Comparison of ENCODE assay signal across 33 cellular contexts in the genomic region with DNA sequence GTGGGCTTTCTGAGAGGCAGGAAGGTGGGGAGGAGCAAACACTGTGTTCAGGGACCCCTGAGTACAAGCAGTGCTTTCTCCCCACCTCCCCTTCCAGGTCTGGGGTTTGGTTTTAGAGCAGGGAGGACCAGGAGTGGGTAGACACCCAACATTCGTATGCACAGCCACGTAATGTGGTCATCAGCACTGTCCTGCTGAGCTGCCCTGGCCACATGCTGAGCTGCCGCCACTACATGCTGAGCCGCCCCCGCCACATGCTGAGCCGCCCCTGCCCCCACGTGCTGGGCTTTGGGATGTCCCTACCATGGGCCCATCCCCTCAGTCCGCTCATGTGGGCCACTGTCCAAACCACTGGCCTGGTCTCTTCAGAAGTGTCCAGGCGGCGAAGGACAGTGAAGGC.
"Had no signal": no experiment of that assay in that cellular context is flagged by ENCODE, and none has a peak within 500 bp of the region (broad histone marks: within the 10 kb centered on the region; RNA-seq: fewer than 3 reads in every experiment).

No MANE protein-coding gene starts in this region.

- H3K4me1 ChIP-seq: ascending aorta, body of pancreas had no signal

- H3K27me3 Mint-ChIP-seq: activated B cell treated with CpG ODN at 0.5 μM for 24 hours; activated CD4-positive, alpha-beta memory T cell treated with anti-CD3 and anti-CD28 coated beads, Interleukin-2, amount 10 ng/mL, durations not matched to agents 7 days and 5 days; activated naive CD8-positive, alpha-beta T cell treated with anti-CD3 and anti-CD28 coated beads, Interleukin-2, amount 50 U/mL, for 24 hours had no signal

- DNase-seq: activated B cell treated with CpG ODN at 0.5 μM for 24 hours; activated CD4-positive, alpha-beta memory T cell treated with anti-CD3 and anti-CD28 coated beads, Interleukin-2, amount 10 ng/mL, durations not matched to agents 7 days and 5 days; activated CD4-positive, alpha-beta T cell treated with anti-CD3 and anti-CD28 coated beads for 1 hour; activated CD4-positive, alpha-beta T cell treated with anti-CD3 and anti-CD28 coated beads, Interleukin-2, amount 50 U/mL, for 1 hour; activated CD8-positive, alpha-beta memory T cell treated with anti-CD3 and anti-CD28 coated beads, Interleukin-2, amount 50 U/mL, for 4 hours; activated effector memory CD4-positive, alpha-beta T cell treated with anti-CD3 and anti-CD28 coated beads, Interleukin-2, amount 50 U/mL, for 16 hours; activated naive CD4-positive, alpha-beta T cell treated with Interleukin-2 at 50 U/mL for 16 hours; activated naive CD8-positive, alpha-beta T cell treated with anti-CD3 and anti-CD28 coated beads, Interleukin-2, amount 50 U/mL, for 24 hours; activated T-cell treated with anti-CD3 and anti-CD28 coated beads, Interleukin-2, amount 50 U/mL, for 1 hour; amniotic stem cell; body of pancreas; central memory CD4-positive, alpha-beta T cell; NCI-H1092 treated with DMSO at 0.1 percent for 48 hours; NCI-H1417 treated with DMSO at 0.1 percent for 48 hours; NCI-H1694; NCI-H2029; NCI-H2107; NCI-H2171 treated with DMSO at 0.1 percent for 48 hours; NCI-H226; NCI-H510A; NCI-H526 treated with DMSO at 0.1 percent for 48 hours; NK-92 treated with Interleukin-12 subunit alpha and Interleukin-12 subunit beta, amount 100 ng/mL, for 24 hours; OCI-M1; Right ventricle myocardium superior; RPMI8226; SJCRH30; SK-N-SH; T-helper 1 cell had no signal

- H3K27ac ChIP-seq: ascending aorta, body of pancreas, KMS-11, SJCRH30 had no signal

- ATAC-seq: activated naive CD4-positive, alpha-beta T cell treated with anti-CD3 and anti-CD28 coated beads, Interleukin-2, amount 50 U/mL, for 72 hours; activated naive CD8-positive, alpha-beta T cell treated with anti-CD3 and anti-CD28 coated beads, Interleukin-2, amount 50 U/mL, for 24 hours; body of pancreas; Panc1 had no signal

- H3K4me3 ChIP-seq: ascending aorta, body of pancreas, SJCRH30 had no signal

- H3K9me3 ChIP-seq: ascending aorta, body of pancreas, SJCRH30, SK-N-SH had no signal

- H3K36me3 Mint-ChIP-seq: activated naive CD4-positive, alpha-beta T cell treated with anti-CD3 and anti-CD28 coated beads, Interleukin-2, amount 50 U/mL, for 72 hours had no signal

- H3K9me2 ChIP-seq: SK-N-SH had no signal

- H3K9me3 Mint-ChIP-seq: activated B cell treated with CpG ODN at 0.5 μM for 24 hours; activated CD4-positive, alpha-beta memory T cell treated with anti-CD3 and anti-CD28 coated beads, Interleukin-2, amount 10 ng/mL, durations not matched to agents 7 days and 5 days; activated naive CD4-positive, alpha-beta T cell treated with anti-CD3 and anti-CD28 coated beads, Interleukin-2, amount 50 U/mL, for 72 hours; activated naive CD8-positive, alpha-beta T cell treated with anti-CD3 and anti-CD28 coated beads, Interleukin-2, amount 50 U/mL, for 24 hours; activated T-helper 1 cell treated with anti-CD3 and anti-CD28 coated beads, Interleukin-12 subunit alpha, Interleukin-12 subunit beta, Interleukin-2, Interleukin-4 antibody, amounts not matched to agents 30 ng/mL and 10 ng/mL and 1 ng/mL, durations not matched to agents 14 hours and 24 hours and 36 hours had no signal

- H3K4me3 Mint-ChIP-seq: activated B cell treated with CpG ODN at 0.5 μM for 24 hours; activated CD4-positive, alpha-beta memory T cell treated with anti-CD3 and anti-CD28 coated beads, Interleukin-2, amount 10 ng/mL, durations not matched to agents 7 days and 5 days; activated naive CD8-positive, alpha-beta T cell treated with anti-CD3 and anti-CD28 coated beads, Interleukin-2, amount 50 U/mL, for 24 hours; activated T-helper 1 cell treated with anti-CD3 and anti-CD28 coated beads, Interleukin-12 subunit alpha, Interleukin-12 subunit beta, Interleukin-2, Interleukin-4 antibody, amounts not matched to agents 30 ng/mL and 10 ng/mL and 1 ng/mL, durations not matched to agents 14 hours and 24 hours and 36 hours had no signal

- H3K9ac ChIP-seq: KMS-11, SK-N-SH had no signal

- H3K36me3 ChIP-seq: ascending aorta, SJCRH30 had no signal

- H3K4me2 ChIP-seq: KMS-11, SK-N-SH had no signal

- H3K27me3 ChIP-seq: ascending aorta, body of pancreas, SJCRH30 had no signal

- H3K27ac Mint-ChIP-seq: activated B cell treated with CpG ODN at 0.5 μM for 24 hours; activated CD4-positive, alpha-beta memory T cell treated with anti-CD3 and anti-CD28 coated beads, Interleukin-2, amount 10 ng/mL, durations not matched to agents 7 days and 5 days; activated naive CD4-positive, alpha-beta T cell treated with anti-CD3 and anti-CD28 coated beads, Interleukin-2, amount 50 U/mL, for 72 hours; activated naive CD8-positive, alpha-beta T cell treated with anti-CD3 and anti-CD28 coated beads, Interleukin-2, amount 50 U/mL, for 24 hours; activated T-helper 1 cell treated with anti-CD3 and anti-CD28 coated beads, Interleukin-12 subunit alpha, Interleukin-12 subunit beta, Interleukin-2, Interleukin-4 antibody, amounts not matched to agents 30 ng/mL and 10 ng/mL and 1 ng/mL, durations not matched to agents 14 hours and 24 hours and 36 hours had no signal
